ENCODE assay signal across 1 cellular context in genomic region chr9:94720846-94721549, GRCh38.
TF ChIP-seq lines count a peak whose summit lies in the region.

No MANE protein-coding gene starts in this region.

TF ChIP-seq in HepG2, 621 proteins besides CTCF, POLR2A, EP300 and RAD21:
- peak; percentile 11; the same call in 1 of the 2 replicates for TF ChIP-seq FOSL2 (CRISPR knock-in tag; IDR thresholded peaks at IDR 0.05)
- TF ChIP-seq ZFY (CRISPR knock-in tag; IDR thresholded peaks at IDR 0.05), result peak; percentile 29; the same call in 1 of the 2 replicates
- TF ChIP-seq SMAD3 (CRISPR knock-in tag; IDR thresholded peaks at IDR 0.05), result no peak
